20 cellular contexts compared by ENCODE assay signal in genomic region chr4:90190510-90190909, GRCh38.
DNase-seq lines count a peak whose midpoint lies in the region; ATAC-seq and TF ChIP-seq lines count a peak whose summit lies in the region.
"Had no signal": no experiment of that assay in that cellular context is flagged by ENCODE, and none has a peak within 500 bp of the region (broad histone marks: within the 10 kb centered on the region; RNA-seq: fewer than 3 reads in every experiment).

No MANE protein-coding gene starts in this region.

- H3K36me3 ChIP-seq in GM23338 (ENCODE audit: insufficient read depth) (no peaks in the 10 kb centered on the region), tibial artery (no peaks in the 10 kb centered on the region), adrenal gland (replicated peaks in 1 of 2) (no peaks in the 10 kb centered on the region)

- peaks cover 24% of the 10 kb centered on the region for H3K4me1 Mint-ChIP-seq in GM23338
- H3K4me1 Mint-ChIP-seq: T-cell had no signal

- no peaks in the 10 kb centered on the region for H3K27me3 Mint-ChIP-seq in GM23338 (ENCODE audit: insufficient read depth, low read depth, poor library complexity)
- H3K27me3 Mint-ChIP-seq: T-cell had no signal

- 0 out of 2 replicates have a peak overlapping the region, but pooled peaks have one; percentile 10 for H3K27ac Mint-ChIP-seq in GM23338
- H3K27ac Mint-ChIP-seq: CD8-positive, alpha-beta T cell; T-cell had no signal

- no peaks in the 10 kb centered on the region for H3K79me2 ChIP-seq in GM23338 (replicated peaks; ENCODE audit: insufficient read depth)

- H3K9me2 ChIP-seq in GM23338 (ENCODE audit: insufficient read depth) = no peaks in the 10 kb centered on the region

- H3K27ac ChIP-seq in GM23338 (ENCODE audit: low read depth) = no peak overlapping the region
- no peak overlapping the region for H3K27ac ChIP-seq in tibial artery
- no peak overlapping the region for H3K27ac ChIP-seq in adrenal gland
- H3K27ac ChIP-seq: C4-2B, RWPE1 had no signal

- no peaks in the 10 kb centered on the region for H3K9me3 Mint-ChIP-seq in GM23338
- H3K9me3 Mint-ChIP-seq: CD8-positive, alpha-beta T cell; T-cell had no signal

- H3K4me1 ChIP-seq in GM23338 (ENCODE audit: insufficient read depth) = peaks cover 33% of the 10 kb centered on the region
- H3K4me1 ChIP-seq in tibial artery = no peaks in the 10 kb centered on the region
- H3K4me1 ChIP-seq in adrenal gland (replicated peaks in 1 of 2) = no peaks in the 10 kb centered on the region
- H3K4me1 ChIP-seq: Caco-2 had no signal

- no peak for TF ChIP-seq POLR2A in adrenal gland (IDR thresholded peaks at IDR 0.05)

- H4K20me1 ChIP-seq in GM23338 (replicated peaks; ENCODE audit: insufficient read depth) = no peaks in the 10 kb centered on the region

- H3K4me2 ChIP-seq in GM23338 = no peak overlapping the region

- H3K36me3 Mint-ChIP-seq in GM23338 (ENCODE audit: low read depth) = no peaks in the 10 kb centered on the region
- H3K36me3 Mint-ChIP-seq: CD8-positive, alpha-beta T cell; T-cell had no signal

- no peak overlapping the region for H2AFZ ChIP-seq in GM23338

- H3K4me3 Mint-ChIP-seq in GM23338 = no peak overlapping the region
- H3K4me3 Mint-ChIP-seq: CD8-positive, alpha-beta T cell; T-cell had no signal

- TF ChIP-seq CTCF in GM23338 (conservative IDR thresholded peaks at IDR 0.05; ENCODE audit: low read depth in 2 of 2) (no peak), tibial artery (IDR thresholded peaks at IDR 0.05) (no peak), adrenal gland (IDR thresholded peaks at IDR 0.05) (no peak)

- DNase-seq in NCI-H82 (lab: John Stamatoyannopoulos, UW) = peak; percentile 54
- DNase-seq in NCI-H82 treated with DMSO at 0.1 percent for 48 hours (lab: John Stamatoyannopoulos, UW; ENCODE audit: unreplicated experiment) = no peak
- DNase-seq in DMS 273 treated with DMSO at 0.1 percent for 48 hours (lab: John Stamatoyannopoulos, UW) = peak; percentile 39
- no peak for DNase-seq in GM23338 (ENCODE audit: low spot score)
- peak; percentile 13 for DNase-seq in cerebellum (ENCODE audit: low spot score)
- DNase-seq in tibial artery = no peak
- DNase-seq in adrenal gland = no peak
- DNase-seq: Caco-2; CD8-positive, alpha-beta T cell; DMS79 treated with DMSO at 0.1 percent for 48 hours; Karpas-422; NCI-H1092 treated with DMSO at 0.1 percent for 48 hours; NCI-H146; NCI-H748 treated with DMSO at 0.1 percent for 48 hours; SHP77; T-cell had no signal

- no peaks in the 10 kb centered on the region for H3K9me3 ChIP-seq in tibial artery
- no peaks in the 10 kb centered on the region for H3K9me3 ChIP-seq in adrenal gland (replicated peaks in 1 of 3)
- H3K9me3 ChIP-seq: Caco-2 had no signal

- H3F3A ChIP-seq in GM23338 (replicated peaks; ENCODE audit: low read depth) = no peaks in the 10 kb centered on the region

- H3K27me3 ChIP-seq in GM23338 (ENCODE audit: insufficient read depth) (no peaks in the 10 kb centered on the region), tibial artery (no peaks in the 10 kb centered on the region), adrenal gland (no peaks in the 10 kb centered on the region)

- 50 to 80% (median 71%) methylated on average over 1 of the region's 1 CpG for WGBS in adrenal gland, 4 donors

- H3K4me3 ChIP-seq in GM23338 = no peak overlapping the region
- no peak overlapping the region for H3K4me3 ChIP-seq in tibial artery
- H3K4me3 ChIP-seq in adrenal gland = no peak overlapping the region

- no peak for ATAC-seq in GM23338
- ATAC-seq: CD8-positive, alpha-beta T cell; HepG2; Panc1; T-cell had no signal

- intact Hi-C loops in tibial artery (cut with DNase I; ENCODE audit: low total_unique reads) (no loop called here), adrenal gland (cut with DNase I) (no loop called here)

TF ChIP-seq in GM23338, 12 proteins besides CTCF, POLR2A, EP300 and RAD21 (continues in another document):
- TF ChIP-seq EZH2 (IDR thresholded peaks at IDR 0.05; ENCODE audit: low read depth, unreplicated experiment) (no peak), STAT1 (IDR thresholded peaks at IDR 0.05; ENCODE audit: unreplicated experiment) (no peak), JUNB (IDR thresholded peaks at IDR 0.05; ENCODE audit: unreplicated experiment) (no peak), EZH2phosphoT487 (IDR thresholded peaks at IDR 0.05; ENCODE audit: unreplicated experiment) (no peak), ETS1 (IDR thresholded peaks at IDR 0.05) (no peak), NANOG (IDR thresholded peaks at IDR 0.05; ENCODE audit: borderline replicate concordance) (no peak), ZNF462 (CRISPR knock-in tag; IDR thresholded peaks at IDR 0.05) (no peak)

Comparison
In these comparisons a context has a peak if more than half of its experiments do, and no peak if none do; other contexts are left out.
1. DNase-seq: peak in NCI-H82 (single experiment), DMS 273 treated with DMSO at 0.1 percent for 48 hours (single experiment) and cerebellum (single experiment); none in NCI-H82 treated with DMSO at 0.1 percent for 48 hours (single experiment), GM23338 (single experiment), tibial artery (0 of 2) and adrenal gland (0 of 7).